In the genomic region with DNA sequence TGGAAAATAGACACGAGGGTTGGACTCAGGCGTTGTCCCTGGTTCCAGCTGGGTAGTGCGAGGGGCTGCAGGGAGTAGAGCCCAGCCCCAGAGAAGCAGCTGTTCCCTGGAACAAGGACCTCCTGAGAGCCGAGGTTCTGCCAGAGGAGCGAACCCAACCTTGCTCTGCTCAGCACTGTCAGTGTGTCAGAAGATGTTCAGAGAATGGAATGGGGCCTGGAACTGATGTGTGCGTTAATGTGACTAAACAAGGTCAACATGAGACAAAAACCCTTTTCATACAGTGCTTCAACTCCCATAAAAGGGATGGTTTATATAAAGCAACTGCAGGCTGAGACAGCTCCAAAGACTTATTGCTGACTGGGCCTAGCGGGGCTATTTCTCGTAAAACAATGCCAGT, we compare ENCODE assay signal across 13 cellular contexts. TPM values are rescaled to one million over a fixed set of nuclear protein-coding genes. Genes with fewer than 3 reads are reported as not detected.
DNase-seq lines count a peak whose midpoint lies in the region; ATAC-seq and TF ChIP-seq lines count a peak whose summit lies in the region.
"Had no signal": no experiment of that assay in that cellular context is flagged by ENCODE, and none has a peak within 500 bp of the region (broad histone marks: within the 10 kb centered on the region; RNA-seq: fewer than 3 reads in every experiment).

No MANE protein-coding gene starts in this region.

- peaks cover 39% of the 10 kb centered on the region for H3K4me1 ChIP-seq in RWPE2 (ENCODE audit: insufficient read depth, poor library complexity, severe bottlenecking)
- H3K4me1 ChIP-seq in esophagus (ENCODE audit: control insufficient read depth in 2 of 2, insufficient read depth in 2 of 2, low read length in 1 of 2) = peaks cover 6 to 24% of the 10 kb centered on the region in 2 donors
- peaks cover 17% of the 10 kb centered on the region for H3K4me1 ChIP-seq in mesenchymal stem cell (ENCODE audit: control insufficient read depth, insufficient read depth, low read depth, low read length)
- peaks cover 7% of the 10 kb centered on the region for H3K4me1 ChIP-seq in H9 (ENCODE audit: insufficient read depth, low read length)
- H3K4me1 ChIP-seq: HAP-1, psoas muscle had no signal

- H3K36me3 Mint-ChIP-seq in H9 (ENCODE audit: insufficient read depth in 1 of 3, low read depth in 3 of 3) = no peaks in the 10 kb centered on the region; a peak in 1 of 7 replicates
- no peaks in the 10 kb centered on the region for H3K36me3 Mint-ChIP-seq in activated T-helper 2 cell treated with anti-CD3 and anti-CD28 coated beads, Interferon-gamma antibody, Interleukin-2, Interleukin-4, amounts not matched to agents 10 μg/mL and 5 μg/mL and 100 μg/mL, durations not matched to agents 14 hours and 24 hours and 36 hours (ENCODE audit: low read depth)
- H3K36me3 Mint-ChIP-seq: CD8-positive, alpha-beta memory T cell had no signal

- H3K27me3 ChIP-seq in RWPE2 (ENCODE audit: insufficient read depth, poor library complexity, severe bottlenecking) (no peaks in the 10 kb centered on the region), esophagus (ENCODE audit: control insufficient read depth in 1 of 2, insufficient read depth in 2 of 2, low read length in 2 of 2) (no peaks in the 10 kb centered on the region), mesenchymal stem cell (ENCODE audit: control insufficient read depth in 1 of 2, insufficient read depth in 1 of 2, low read length in 2 of 2) (no peaks in the 10 kb centered on the region), H9 (ENCODE audit: insufficient read depth, low read length) (no peaks in the 10 kb centered on the region)

- H3K4me1 Mint-ChIP-seq in H9 = peaks cover 13 to 16% of the 10 kb centered on the region in 2 experiments
- no peaks in the 10 kb centered on the region for H3K4me1 Mint-ChIP-seq in activated T-helper 2 cell treated with anti-CD3 and anti-CD28 coated beads, Interferon-gamma antibody, Interleukin-2, Interleukin-4, amounts not matched to agents 10 μg/mL and 5 μg/mL and 100 μg/mL, durations not matched to agents 14 hours and 24 hours and 36 hours (ENCODE audit: low read depth)
- H3K4me1 Mint-ChIP-seq: CD8-positive, alpha-beta memory T cell had no signal

- no peaks in the 10 kb centered on the region for H3K9me3 Mint-ChIP-seq in H9
- no peaks in the 10 kb centered on the region for H3K9me3 Mint-ChIP-seq in activated T-helper 2 cell treated with anti-CD3 and anti-CD28 coated beads, Interferon-gamma antibody, Interleukin-2, Interleukin-4, amounts not matched to agents 10 μg/mL and 5 μg/mL and 100 μg/mL, durations not matched to agents 14 hours and 24 hours and 36 hours
- H3K9me3 Mint-ChIP-seq: CD8-positive, alpha-beta memory T cell had no signal

- no peaks in the 10 kb centered on the region for H4K20me1 ChIP-seq in H9 (ENCODE audit: control insufficient read depth, insufficient read depth, insufficient read length)

- H3T11ph ChIP-seq in H9 (ENCODE audit: low read length) = no peak overlapping the region

- H4K5ac ChIP-seq in H9 (ENCODE audit: insufficient read length, low read depth, low read length) = no peak overlapping the region

- no peak for DNase-seq in RWPE2 (ENCODE audit: low spot score)
- peak; percentile 85 for DNase-seq in mesenchymal stem cell
- peak; percentile 84 for DNase-seq in superior temporal gyrus (ENCODE audit: extremely low spot score)
- DNase-seq in H9 = no peak
- DNase-seq in G401 (ENCODE audit: low spot score) = no peak
- no peak for DNase-seq in activated T-helper 2 cell treated with anti-CD3 and anti-CD28 coated beads, Interferon-gamma antibody, Interleukin-2, Interleukin-4, amounts not matched to agents 10 μg/mL and 5 μg/mL and 100 μg/mL, durations not matched to agents 14 hours and 24 hours and 36 hours (ENCODE audit: low spot score)
- DNase-seq: CD8-positive, alpha-beta memory T cell; kidney glomerular epithelial cell; NCI-H1930; psoas muscle had no signal

- WGBS in esophagus, 2 donors = 57 to 61% methylated on average over 8 of the region's 8 CpGs
- WGBS in mesenchymal stem cell = 86% methylated on average over 5 of the region's 8 CpGs
- no CpG with 5 or more reads among the region's 8 CpGs for WGBS in H9 (ENCODE audit: extremely low coverage, insufficient read length, low lambda C conversion rate)

- peak overlapping the region in 1 of 3 experiments; percentile 40; a peak in 1 of 7 replicates for H3K27ac Mint-ChIP-seq in H9
- no peak overlapping the region for H3K27ac Mint-ChIP-seq in activated T-helper 2 cell treated with anti-CD3 and anti-CD28 coated beads, Interferon-gamma antibody, Interleukin-2, Interleukin-4, amounts not matched to agents 10 μg/mL and 5 μg/mL and 100 μg/mL, durations not matched to agents 14 hours and 24 hours and 36 hours

- H3K4ac ChIP-seq in mesenchymal stem cell (ENCODE audit: low read depth in 1 of 2, low read length in 2 of 2) (no peak overlapping the region), H9 (ENCODE audit: low read depth, low read length) (no peak overlapping the region)

- no peaks in the 10 kb centered on the region for H3K27me3 Mint-ChIP-seq in H9 (ENCODE audit: low read depth)
- no peaks in the 10 kb centered on the region for H3K27me3 Mint-ChIP-seq in activated T-helper 2 cell treated with anti-CD3 and anti-CD28 coated beads, Interferon-gamma antibody, Interleukin-2, Interleukin-4, amounts not matched to agents 10 μg/mL and 5 μg/mL and 100 μg/mL, durations not matched to agents 14 hours and 24 hours and 36 hours (ENCODE audit: low read depth)

- H2BK12ac ChIP-seq in mesenchymal stem cell (ENCODE audit: low read length in 2 of 2) (peak overlapping the region; percentile 29 to 47), H9 (ENCODE audit: insufficient read length, low read depth, low read length) (no peak overlapping the region)

- H3K9me3 ChIP-seq in RWPE2 (ENCODE audit: severe bottlenecking) = no peaks in the 10 kb centered on the region
- H3K9me3 ChIP-seq in esophagus (ENCODE audit: control insufficient read depth in 2 of 2, insufficient read depth in 1 of 2, low read depth in 1 of 2, low read length in 1 of 2) = no peaks in the 10 kb centered on the region
- H3K9me3 ChIP-seq in mesenchymal stem cell (ENCODE audit: control insufficient read depth, low read length) = no peaks in the 10 kb centered on the region
- no peaks in the 10 kb centered on the region for H3K9me3 ChIP-seq in H9 (ENCODE audit: control insufficient read depth, low read depth, low read length)
- H3K9me3 ChIP-seq: HAP-1, psoas muscle had no signal

- H3K23me2 ChIP-seq in H9 (ENCODE audit: insufficient read length, low read depth, low read length, poor library complexity, severe bottlenecking) = no peaks in the 10 kb centered on the region

- H4K8ac ChIP-seq in mesenchymal stem cell (ENCODE audit: low read length) (peak overlapping the region; percentile 72), H9 (replicated peaks; ENCODE audit: insufficient read length, low read depth, low read length) (no peak overlapping the region)

- no peak overlapping the region for H2BK20ac ChIP-seq in H9 (ENCODE audit: low read depth, low read length, poor library complexity, severe bottlenecking)

- H3K4me3 ChIP-seq in RWPE2 (ENCODE audit: severe bottlenecking) (no peak overlapping the region), esophagus (ENCODE audit: low read depth in 1 of 2, low read length in 2 of 2) (peak overlapping the region in 1 of 2 donors; percentile 24), mesenchymal stem cell (ENCODE audit: insufficient read depth in 1 of 2, low read depth in 1 of 2, low read length in 2 of 2) (no peak overlapping the region)
- H3K4me3 ChIP-seq: HAP-1, psoas muscle had no signal

- no peak overlapping the region for H3K56ac ChIP-seq in H9 (ENCODE audit: insufficient read length, low read depth, low read length)

- H3K79me2 ChIP-seq in H9 (ENCODE audit: insufficient read depth, low read length) = no peaks in the 10 kb centered on the region

- H2BK5ac ChIP-seq in mesenchymal stem cell (ENCODE audit: low read depth, low read length, poor library complexity, severe bottlenecking) (no peak overlapping the region), H9 (ENCODE audit: insufficient read length, low read length) (no peak overlapping the region)

- H2BK15ac ChIP-seq in mesenchymal stem cell (ENCODE audit: low read depth, poor library complexity, severe bottlenecking) = no peak overlapping the region
- H2BK15ac ChIP-seq in H9 (ENCODE audit: low read depth, low read length) = no peak overlapping the region

- no peak overlapping the region for H2AK5ac ChIP-seq in mesenchymal stem cell (ENCODE audit: low read length, severe bottlenecking)
- no peak overlapping the region for H2AK5ac ChIP-seq in H9 (ENCODE audit: insufficient read length, low read length)

- H3K4me3 Mint-ChIP-seq in H9 = no peak overlapping the region
- H3K4me3 Mint-ChIP-seq in activated T-helper 2 cell treated with anti-CD3 and anti-CD28 coated beads, Interferon-gamma antibody, Interleukin-2, Interleukin-4, amounts not matched to agents 10 μg/mL and 5 μg/mL and 100 μg/mL, durations not matched to agents 14 hours and 24 hours and 36 hours (ENCODE audit: low read depth) = no peak overlapping the region
- H3K4me3 Mint-ChIP-seq: CD8-positive, alpha-beta memory T cell had no signal

- no peak for TF ChIP-seq CTCF in RWPE2 (IDR thresholded peaks at IDR 0.05; ENCODE audit: poor library complexity, severe bottlenecking)
- TF ChIP-seq CTCF in H9 (conservative IDR thresholded peaks at IDR 0.05) = no peak

- H3K79me1 ChIP-seq in mesenchymal stem cell (replicated peaks; ENCODE audit: low read length, poor library complexity, severe bottlenecking) (peaks cover 30% of the 10 kb centered on the region), H9 (ENCODE audit: insufficient read depth, low read depth, low read length, poor library complexity, severe bottlenecking) (no peaks in the 10 kb centered on the region)

- no peak overlapping the region for H3K27ac ChIP-seq in RWPE2 (ENCODE audit: poor library complexity, severe bottlenecking)
- H3K27ac ChIP-seq in esophagus (ENCODE audit: low read depth in 2 of 2, low read length in 1 of 2) = peak overlapping the region; percentile 79 to 83
- H3K27ac ChIP-seq in mesenchymal stem cell (ENCODE audit: low read length, poor library complexity, severe bottlenecking) = peak overlapping the region; percentile 24
- no peak overlapping the region for H3K27ac ChIP-seq in H9 (ENCODE audit: insufficient read length, low read depth, low read length)
- H3K27ac ChIP-seq: psoas muscle had no signal

- ATAC-seq in RWPE2 (ENCODE audit: low read depth) = peak; percentile 20; the same call in 1 of the 3 replicates
- no peak for ATAC-seq in HG03025 (IDR thresholded peaks at IDR 0.05; ENCODE audit: low FRiP score, unreplicated experiment)
- ATAC-seq: psoas muscle had no signal

- H3K14ac ChIP-seq in mesenchymal stem cell (ENCODE audit: low read length in 2 of 2) = no peak overlapping the region
- H3K14ac ChIP-seq in H9 (ENCODE audit: insufficient read depth, low read length) = no peak overlapping the region

- H3K36me3 ChIP-seq in RWPE2 (ENCODE audit: low read depth) (peaks cover 22% of the 10 kb centered on the region), esophagus (ENCODE audit: control insufficient read depth in 2 of 2, insufficient read depth in 2 of 2, low read length in 1 of 2) (peaks cover 0 to 2% of the 10 kb centered on the region in 2 donors), mesenchymal stem cell (ENCODE audit: control insufficient read depth in 1 of 2, insufficient read depth in 2 of 2, low read depth in 1 of 2, low read length in 2 of 2) (peaks cover 50 to 63% of the 10 kb centered on the region in 2 experiments)
- H3K36me3 ChIP-seq: HAP-1 had no signal

- intact Hi-C loops in activated T-helper 2 cell treated with anti-CD3 and anti-CD28 coated beads, Interferon-gamma antibody, Interleukin-2, Interleukin-4, amounts not matched to agents 10 μg/mL and 5 μg/mL and 100 μg/mL, durations not matched to agents 14 hours and 24 hours and 36 hours (cut with micrococcal nuclease) = no loop called here

- H2BK120ac ChIP-seq in mesenchymal stem cell (ENCODE audit: low read depth, low read length) (no peak overlapping the region), H9 (ENCODE audit: low read depth, low read length, poor library complexity, severe bottlenecking) (no peak overlapping the region)

- H2AFZ ChIP-seq in mesenchymal stem cell (ENCODE audit: low read depth, low read length) (no peak overlapping the region), H9 (ENCODE audit: low read length) (no peak overlapping the region)

- H4K91ac ChIP-seq in mesenchymal stem cell (ENCODE audit: low read length) (no peak overlapping the region), H9 (ENCODE audit: insufficient read length, low read depth, low read length) (no peak overlapping the region)

- peak overlapping the region; percentile 11 for H3K9ac ChIP-seq in mesenchymal stem cell (ENCODE audit: low read length)
- H3K9ac ChIP-seq in H9 (ENCODE audit: extremely low read depth, insufficient read length, low read length) = no peak overlapping the region

- in situ Hi-C loops in G401 (cut with HindIII; ENCODE audit: low sequenced_read_pairs) = no loop called here

- H3K23ac ChIP-seq in mesenchymal stem cell (ENCODE audit: low read length in 2 of 2) = no peak overlapping the region
- no peak overlapping the region for H3K23ac ChIP-seq in H9 (ENCODE audit: insufficient read length, low read depth, low read length)

- H3K4me2 ChIP-seq in mesenchymal stem cell (ENCODE audit: low read length, poor library complexity, severe bottlenecking) (no peak overlapping the region), H9 (ENCODE audit: insufficient read depth, insufficient read length, low read length) (no peak overlapping the region)

- peak overlapping the region; percentile 80 to 82 for H3K18ac ChIP-seq in mesenchymal stem cell (ENCODE audit: low read depth in 1 of 2, low read length in 2 of 2)
- no peak overlapping the region for H3K18ac ChIP-seq in H9 (ENCODE audit: insufficient read length, low read depth, low read length)

RNA-seq across cellular contexts. Expression of a gene that starts 35.5 kb away (rescaled TPM):
- polyA plus RNA-seq in esophagus = 10 to 100 TPM; 12.0 to 17.1 TPM
- polyA plus RNA-seq in mesenchymal stem cell (2013, experiment 1 of 2) = 13.5 TPM
- polyA plus RNA-seq in mesenchymal stem cell (2013, experiment 2 of 2) = 14.5 TPM
- 27.4 and 28.4 TPM in 2 replicates for total RNA-seq in H9 (2021)
- 13.8 and 18.9 TPM in 2 replicates for total RNA-seq in G401 (2014; rRNA removed; shearing (Covaris generic))
- 29.5 and 32.5 TPM in 2 replicates for total RNA-seq in activated T-helper 2 cell treated with anti-CD3 and anti-CD28 coated beads, Interferon-gamma antibody, Interleukin-2, Interleukin-4, amounts not matched to agents 10 μg/mL and 5 μg/mL and 100 μg/mL, durations not matched to agents 14 hours and 24 hours and 36 hours

Comparison
In these comparisons a context has a peak if more than half of its experiments do, and no peak if none do; other contexts are left out.
1. DNase-seq: peak in mesenchymal stem cell (single experiment) and superior temporal gyrus (single experiment); none in RWPE2 (single experiment), H9 (single experiment), G401 (single experiment) and activated T-helper 2 cell treated with anti-CD3 and anti-CD28 coated beads, Interferon-gamma antibody, Interleukin-2, Interleukin-4, amounts not matched to agents 10 μg/mL and 5 μg/mL and 100 μg/mL, durations not matched to agents 14 hours and 24 hours and 36 hours (single experiment).
2. H3K27ac ChIP-seq: peak in esophagus (2 of 2) and mesenchymal stem cell (single experiment); none in RWPE2 (single experiment) and H9 (single experiment).